12 cellular contexts compared by ENCODE assay signal in genomic region chr17:27888945-27889344, GRCh38. TPM values are rescaled to one million over a fixed set of nuclear protein-coding genes. Genes with fewer than 3 reads are reported as not detected.
A peak's percentile ranks its signal among the peaks of the same experiment; 100 is the strongest.
DNase-seq lines count a peak whose midpoint lies in the region; ATAC-seq and TF ChIP-seq lines count a peak whose summit lies in the region.
"Had no signal": no experiment of that assay in that cellular context is flagged by ENCODE, and none has a peak within 500 bp of the region (broad histone marks: within the 10 kb centered on the region; RNA-seq: fewer than 3 reads in every experiment).

No MANE protein-coding gene starts in this region.

- POLR2A ChIA-PET in naive thymus-derived CD8-positive, alpha-beta T cell (lab: Charles Lee): no interaction called here
- POLR2A ChIA-PET in A673 (lab: Charles Lee; ENCODE audit: low non-redundant PET): interaction anchor here (0.6 kb wide), 1 partner anchor 14 kb away, joined by 3 read pairs; no protein-coding TSS in a partner anchor

- no peaks in the 10 kb centered on the region for H3K36me3 ChIP-seq in A673 (ENCODE audit: insufficient read depth, low read length, poor library complexity, severe bottlenecking)

- CTCF ChIA-PET in A673 (lab: Charles Lee): no interaction called here

- no peaks in the 10 kb centered on the region for H3K9me3 ChIP-seq in A673 (ENCODE audit: low read depth, low read length, poor library complexity, severe bottlenecking)

- no peak for ATAC-seq in stimulated activated naive CD8-positive, alpha-beta T cell treated with anti-CD3 and anti-CD28 coated beads, Interleukin-15, amount 100 ng/mL, for 72 hours
- no peak for ATAC-seq in naive thymus-derived CD8-positive, alpha-beta T cell
- ATAC-seq: activated naive CD8-positive, alpha-beta T cell treated with anti-CD3 and anti-CD28 coated beads, Interleukin-2, amount 50 U/mL, for 24 hours had no signal

- H3K4me1 Mint-ChIP-seq in neural crest cell: peaks cover 32% of the 10 kb centered on the region
- H3K4me1 Mint-ChIP-seq in stimulated activated naive CD8-positive, alpha-beta T cell treated with anti-CD3 and anti-CD28 coated beads, Interleukin-15, amount 100 ng/mL, for 72 hours: peaks cover 29% of the 10 kb centered on the region
- H3K4me1 Mint-ChIP-seq in naive thymus-derived CD8-positive, alpha-beta T cell: peaks cover 18 to 33% (median 27%) of the 10 kb centered on the region in 4 donors

- no TSS peak for BruUV-seq in A673 (replicated peaks; lab: Mats Ljungman, UMichigan)

- peak; percentile 10 for DNase-seq in AG10803 (ENCODE audit: low read depth)
- peak; percentile 58 for DNase-seq in glomerular visceral epithelial cell (ENCODE audit: extremely low spot score)
- DNase-seq in neural crest cell (ENCODE audit: low read depth, low spot score): no peak
- DNase-seq in stimulated activated naive CD8-positive, alpha-beta T cell treated with anti-CD3 and anti-CD28 coated beads, Interleukin-15, amount 100 ng/mL, for 72 hours: no peak
- no peak for DNase-seq in naive thymus-derived CD8-positive, alpha-beta T cell
- DNase-seq in A673 (ENCODE audit: low spot score): no peak
- no peak for DNase-seq in D341Med (ENCODE audit: low spot score)
- DNase-seq: activated naive CD8-positive, alpha-beta T cell treated with anti-CD3 and anti-CD28 coated beads, Interleukin-2, amount 50 U/mL, for 24 hours; GF-D8; NCI-H446 treated with DMSO at 0.1 percent for 48 hours had no signal

- no peaks in the 10 kb centered on the region for H3K9me3 Mint-ChIP-seq in neural crest cell
- no peaks in the 10 kb centered on the region for H3K9me3 Mint-ChIP-seq in stimulated activated naive CD8-positive, alpha-beta T cell treated with anti-CD3 and anti-CD28 coated beads, Interleukin-15, amount 100 ng/mL, for 72 hours
- no peaks in the 10 kb centered on the region for H3K9me3 Mint-ChIP-seq in naive thymus-derived CD8-positive, alpha-beta T cell
- H3K9me3 Mint-ChIP-seq: activated naive CD8-positive, alpha-beta T cell treated with anti-CD3 and anti-CD28 coated beads, Interleukin-2, amount 50 U/mL, for 24 hours had no signal

- intact Hi-C loops in A673 (cut with micrococcal nuclease; ENCODE audit: unreplicated experiment): no loop called here

- no peak overlapping the region for H3K4me3 Mint-ChIP-seq in neural crest cell
- no peak overlapping the region for H3K4me3 Mint-ChIP-seq in stimulated activated naive CD8-positive, alpha-beta T cell treated with anti-CD3 and anti-CD28 coated beads, Interleukin-15, amount 100 ng/mL, for 72 hours
- no peak overlapping the region for H3K4me3 Mint-ChIP-seq in naive thymus-derived CD8-positive, alpha-beta T cell
- H3K4me3 Mint-ChIP-seq: activated naive CD8-positive, alpha-beta T cell treated with anti-CD3 and anti-CD28 coated beads, Interleukin-2, amount 50 U/mL, for 24 hours; B cell had no signal

- H3K4me3 ChIP-seq in AG10803 (ENCODE audit: low read length) (no peak overlapping the region), A673 (ENCODE audit: low read depth, low read length, poor library complexity, severe bottlenecking) (no peak overlapping the region)

- H3K27ac ChIP-seq in A673 (ENCODE audit: low read depth, low read length, poor library complexity, severe bottlenecking): no peak overlapping the region

- peaks cover 7% of the 10 kb centered on the region for H3K27me3 Mint-ChIP-seq in neural crest cell (ENCODE audit: low read depth)
- H3K27me3 Mint-ChIP-seq in stimulated activated naive CD8-positive, alpha-beta T cell treated with anti-CD3 and anti-CD28 coated beads, Interleukin-15, amount 100 ng/mL, for 72 hours: peaks cover 2% of the 10 kb centered on the region
- H3K27me3 Mint-ChIP-seq in naive thymus-derived CD8-positive, alpha-beta T cell: peaks cover 0 to 2% (median 0%) of the 10 kb centered on the region in 5 donors
- H3K27me3 Mint-ChIP-seq: activated naive CD8-positive, alpha-beta T cell treated with anti-CD3 and anti-CD28 coated beads, Interleukin-2, amount 50 U/mL, for 24 hours; B cell had no signal

- TF ChIP-seq CTCF in AG10803 (conservative IDR thresholded peaks at IDR 0.05; ENCODE audit: low read length): no peak
- no peak for TF ChIP-seq CTCF in neural crest cell (conservative IDR thresholded peaks at IDR 0.05)
- no peak for TF ChIP-seq CTCF in A673 (conservative IDR thresholded peaks at IDR 0.05; ENCODE audit: low read depth, low read length)

- peak; percentile 17; the same call in 1 of the 2 replicates for TF ChIP-seq RAD21 in Ishikawa (IDR thresholded peaks at IDR 0.05; ENCODE audit: low read depth)

- H3K36me3 Mint-ChIP-seq in neural crest cell (ENCODE audit: low read depth): no peaks in the 10 kb centered on the region
- peaks cover 0 to 4% (median 0%) of the 10 kb centered on the region in 3 donors for H3K36me3 Mint-ChIP-seq in naive thymus-derived CD8-positive, alpha-beta T cell

- peak overlapping the region; percentile 57 for H3K27ac Mint-ChIP-seq in neural crest cell (ENCODE audit: unreplicated experiment)
- no peak overlapping the region for H3K27ac Mint-ChIP-seq in stimulated activated naive CD8-positive, alpha-beta T cell treated with anti-CD3 and anti-CD28 coated beads, Interleukin-15, amount 100 ng/mL, for 72 hours
- H3K27ac Mint-ChIP-seq in naive thymus-derived CD8-positive, alpha-beta T cell: peak overlapping the region in 2 of 10 donors; percentile 28 to 45
- H3K27ac Mint-ChIP-seq: activated naive CD8-positive, alpha-beta T cell treated with anti-CD3 and anti-CD28 coated beads, Interleukin-2, amount 50 U/mL, for 24 hours; B cell had no signal

- no peaks in the 10 kb centered on the region for H3K27me3 ChIP-seq in A673 (replicated peaks; ENCODE audit: insufficient read depth, low read depth, low read length, poor library complexity)

- H3K4me1 ChIP-seq in A673 (ENCODE audit: insufficient read depth, low read length, poor library complexity, severe bottlenecking): no peaks in the 10 kb centered on the region

- TF ChIP-seq EP300 in Ishikawa (IDR thresholded peaks at IDR 0.05; ENCODE audit: borderline replicate concordance): peak; percentile 69; the same call in 1 of the 2 replicates

TF ChIP-seq in Ishikawa, 13 proteins besides CTCF, POLR2A, EP300 and RAD21:
- TF ChIP-seq FOXM1 (IDR thresholded peaks at IDR 0.05; ENCODE audit: borderline replicate concordance, low read depth) (peak; percentile 33; the same call in 1 of the 2 replicates), CEBPB (IDR thresholded peaks at IDR 0.05) (0 out of 2 replicates have a peak, but pooled peaks have one; percentile 4), MAX (IDR thresholded peaks at IDR 0.05) (peak; percentile 93), USF1 (IDR thresholded peaks at IDR 0.05) (peak; percentile 93), NFIC (IDR thresholded peaks at IDR 0.05) (peak; percentile 85), CREB1 (IDR thresholded peaks at IDR 0.05; ENCODE audit: low read depth) (no peak), TAF1 (IDR thresholded peaks at IDR 0.05; ENCODE audit: low read depth) (no peak), REST (IDR thresholded peaks at IDR 0.05; ENCODE audit: low read depth) (no peak), YY1 (IDR thresholded peaks at IDR 0.05; ENCODE audit: low read depth) (no peak), ZBTB7A (IDR thresholded peaks at IDR 0.05; ENCODE audit: low read depth) (no peak), TCF12 (IDR thresholded peaks at IDR 0.05; ENCODE audit: low read depth) (peak; percentile 74; the same call in 1 of the 2 replicates), TEAD4 (IDR thresholded peaks at IDR 0.05) (peak; percentile 99), EGR1 (IDR thresholded peaks at IDR 0.05) (no peak)

RNA-seq across cellular contexts. Expression of gene LYRM9, which starts 4.2 kb away (rescaled TPM):
- total RNA-seq in neural crest cell (4.3 and 6.5 TPM in 2 replicates), A673 (2021) (2.8 and 4.7 TPM in 2 replicates)
- total RNA-seq in naive thymus-derived CD8-positive, alpha-beta T cell: 10 to 100 TPM; 21.3 to 22.9 TPM
- polyA plus RNA-seq in naive thymus-derived CD8-positive, alpha-beta T cell: 10 to 100 TPM; 20.8 to 30.9 (median 22.6) TPM

Comparison
In these comparisons a context has a peak if more than half of its experiments do, and no peak if none do; other contexts are left out.
1. DNase-seq: peak in AG10803 (single experiment) and glomerular visceral epithelial cell (single experiment); none in neural crest cell (single experiment), stimulated activated naive CD8-positive, alpha-beta T cell treated with anti-CD3 and anti-CD28 coated beads, Interleukin-15, amount 100 ng/mL, for 72 hours (0 of 2), naive thymus-derived CD8-positive, alpha-beta T cell (0 of 10), A673 (single experiment) and D341Med (single experiment).